Comparison of ENCODE assay signal across 8 cellular contexts in genomic region chr19:45468803-45469131, GRCh38. TPM values are rescaled to one million over a fixed set of nuclear protein-coding genes. Genes with fewer than 3 reads are reported as not detected.
DNase-seq lines count a peak whose midpoint lies in the region; ATAC-seq and TF ChIP-seq lines count a peak whose summit lies in the region.

No MANE protein-coding gene starts in this region.

- H3K9me3 Mint-ChIP-seq in activated CD4-positive, alpha-beta T cell treated with anti-CD3 and anti-CD28 coated beads for 36 hours (ENCODE audit: low read depth): no peaks in the 10 kb centered on the region
- no peaks in the 10 kb centered on the region for H3K9me3 Mint-ChIP-seq in stimulated activated naive CD8-positive, alpha-beta T cell treated with anti-CD3 and anti-CD28 coated beads, Interleukin-15, Interleukin-2, amounts not matched to agents 100 ng/mL and 50 ng/mL, for 24 hours

- peaks cover 5% of the 10 kb centered on the region for H3K4me1 ChIP-seq in iPS-18a (ENCODE audit: control insufficient read depth, low read depth, low read length)

- WGBS in adipose tissue, 3 donors: 0 to 1% (median 1%) methylated on average over 14 to 19 of the region's 19 CpGs

- peaks cover 29% of the 10 kb centered on the region for H3K4me1 Mint-ChIP-seq in activated CD4-positive, alpha-beta T cell treated with anti-CD3 and anti-CD28 coated beads for 36 hours
- peaks cover 48% of the 10 kb centered on the region for H3K4me1 Mint-ChIP-seq in stimulated activated naive CD8-positive, alpha-beta T cell treated with anti-CD3 and anti-CD28 coated beads, Interleukin-15, Interleukin-2, amounts not matched to agents 100 ng/mL and 50 ng/mL, for 24 hours (ENCODE audit: low read depth)

- CTCF ChIA-PET in activated CD4-positive, alpha-beta T cell treated with anti-CD3 and anti-CD28 coated beads for 36 hours (lab: Charles Lee): interaction anchor here (0.6 to 4.8 kb wide), 10 partner anchors 10 to 173 kb away, joined by 3 to 57 read pairs (median 4); no protein-coding TSS in a partner anchor

- intact Hi-C loops in activated CD4-positive, alpha-beta T cell treated with anti-CD3 and anti-CD28 coated beads for 36 hours (cut with DNase I, micrococcal nuclease): loop anchor here (1.0 to 5.0 kb wide), 13 partner anchors 10 to 1644 kb away; partner anchors contain the start of genes BLOC1S3 (in 1 of the 2), CLPTM1 (in 1 of the 2), MARK4 (in 1 of the 2) and OPA3 (in 1 of the 2)

- H3K27me3 ChIP-seq in HL-60 (ENCODE audit: insufficient read depth, poor library complexity, severe bottlenecking) (no peaks in the 10 kb centered on the region), iPS-18a (ENCODE audit: control insufficient read depth, insufficient read depth, low read length) (peaks cover 62% of the 10 kb centered on the region)

- H3K4me3 Mint-ChIP-seq in activated CD4-positive, alpha-beta T cell treated with anti-CD3 and anti-CD28 coated beads for 36 hours: peak overlapping the region; percentile 78
- H3K4me3 Mint-ChIP-seq in stimulated activated naive CD8-positive, alpha-beta T cell treated with anti-CD3 and anti-CD28 coated beads, Interleukin-15, Interleukin-2, amounts not matched to agents 100 ng/mL and 50 ng/mL, for 24 hours: peak overlapping the region; percentile 88

- H3K27me3 Mint-ChIP-seq in activated CD4-positive, alpha-beta T cell treated with anti-CD3 and anti-CD28 coated beads for 36 hours: peaks cover 11% of the 10 kb centered on the region
- H3K27me3 Mint-ChIP-seq in stimulated activated naive CD8-positive, alpha-beta T cell treated with anti-CD3 and anti-CD28 coated beads, Interleukin-15, Interleukin-2, amounts not matched to agents 100 ng/mL and 50 ng/mL, for 24 hours: peaks cover 16% of the 10 kb centered on the region

- H3K9ac ChIP-seq in iPS-18a (ENCODE audit: low read length): peak overlapping the region; percentile 91

- peak overlapping the region; percentile 86 for H3K27ac Mint-ChIP-seq in activated CD4-positive, alpha-beta T cell treated with anti-CD3 and anti-CD28 coated beads for 36 hours
- peak overlapping the region; percentile 88 for H3K27ac Mint-ChIP-seq in stimulated activated naive CD8-positive, alpha-beta T cell treated with anti-CD3 and anti-CD28 coated beads, Interleukin-15, Interleukin-2, amounts not matched to agents 100 ng/mL and 50 ng/mL, for 24 hours

- POLR2A ChIA-PET in activated CD4-positive, alpha-beta T cell treated with anti-CD3 and anti-CD28 coated beads for 36 hours (lab: Charles Lee): interaction anchor here (0.6 to 3.3 kb wide), 5 partner anchors 10 to 173 kb away, joined by 3 to 26 read pairs (median 6); no protein-coding TSS in a partner anchor

- peak overlapping the region; percentile 97 for H3K27ac ChIP-seq in HL-60 (replicated peaks)
- H3K27ac ChIP-seq in adipose tissue (ENCODE audit: low read depth, low read length): peak overlapping the region; percentile 46
- H3K27ac ChIP-seq in iPS-18a (ENCODE audit: low read length): peak overlapping the region; percentile 72

- H3K4me3 ChIP-seq in HL-60 (replicated peaks; ENCODE audit: insufficient read depth, low read length): peak overlapping the region; percentile 52
- peak overlapping the region; percentile 95 for H3K4me3 ChIP-seq in iPS-18a (ENCODE audit: low read length)

- H3K9me3 ChIP-seq in iPS-18a (ENCODE audit: control insufficient read depth, low read depth, low read length): no peaks in the 10 kb centered on the region

- H3K36me3 Mint-ChIP-seq in activated CD4-positive, alpha-beta T cell treated with anti-CD3 and anti-CD28 coated beads for 36 hours (ENCODE audit: low read depth): peaks cover 25% of the 10 kb centered on the region
- H3K36me3 Mint-ChIP-seq in stimulated activated naive CD8-positive, alpha-beta T cell treated with anti-CD3 and anti-CD28 coated beads, Interleukin-15, Interleukin-2, amounts not matched to agents 100 ng/mL and 50 ng/mL, for 24 hours (ENCODE audit: low read depth): peaks cover 15% of the 10 kb centered on the region

- no peak for TF ChIP-seq CTCF in HL-60 (IDR thresholded peaks at IDR 0.05; ENCODE audit: insufficient read depth, low read length)

- no peak for DNase-seq in activated CD4-positive, alpha-beta T cell treated with anti-CD3 and anti-CD28 coated beads for 36 hours
- no peak for DNase-seq in activated CD4-positive, alpha-beta T cell treated with anti-CD3 and anti-CD28 coated beads, Interleukin-2, amount 50 U/mL, for 4 hours
- DNase-seq in HL-60 (ENCODE audit: low read depth in 1 of 2, low spot score in 1 of 2) (peak in 1 of 2 experiments; percentile 72), inferior parietal cortex (ENCODE audit: extremely low spot score) (no peak), NCI-H1105 (lab: John Stamatoyannopoulos, UW) (no peak)

- peak; percentile 62 for ATAC-seq in activated CD4-positive, alpha-beta T cell treated with anti-CD3 and anti-CD28 coated beads for 36 hours

- no peaks in the 10 kb centered on the region for H3K36me3 ChIP-seq in iPS-18a (ENCODE audit: control insufficient read depth, low read depth, low read length)

RNA-seq across cellular contexts. Expression of gene FOSB, which starts 1.0 kb away (rescaled TPM):
- total RNA-seq in activated CD4-positive, alpha-beta T cell treated with anti-CD3 and anti-CD28 coated beads for 36 hours: 1 to 10 TPM; 7.3 to 7.7 TPM
- 100 to 1,000 TPM in 2 of 3 donors, 10 to 100 TPM in 1; 11.9 to 650 (median 341) TPM for polyA plus RNA-seq in adipose tissue

RNA-seq across cellular contexts. Expression of gene RTN2, which starts 28.1 kb away (rescaled TPM):
- total RNA-seq in activated CD4-positive, alpha-beta T cell treated with anti-CD3 and anti-CD28 coated beads for 36 hours: 1 to 10 TPM; 2.0 to 3.2 TPM
- 1 to 10 TPM; 4.9 to 7.6 (median 6.4) TPM for polyA plus RNA-seq in adipose tissue

RNA-seq across cellular contexts. Expression of gene PPM1N, which starts 29.5 kb away (rescaled TPM):
- 1 to 10 TPM; 2.8 to 3.1 TPM for total RNA-seq in activated CD4-positive, alpha-beta T cell treated with anti-CD3 and anti-CD28 coated beads for 36 hours
- polyA plus RNA-seq in adipose tissue: 1 to 10 TPM in 1 of 3 donors, under 1 TPM in 2; 0.62 to 3.7 (median 0.71) TPM

RNA-seq across cellular contexts. Expression of gene VASP, which starts 38.5 kb away (rescaled TPM):
- total RNA-seq in activated CD4-positive, alpha-beta T cell treated with anti-CD3 and anti-CD28 coated beads for 36 hours: 100 to 1,000 TPM; 152 to 153 TPM
- polyA plus RNA-seq in adipose tissue: 10 to 100 TPM; 14.9 to 93.0 (median 78.0) TPM

RNA-seq across cellular contexts. Expression of gene ERCC1, which starts 45.0 kb away (rescaled TPM):
- 10 to 100 TPM; 58.1 to 71.8 TPM for total RNA-seq in activated CD4-positive, alpha-beta T cell treated with anti-CD3 and anti-CD28 coated beads for 36 hours
- polyA plus RNA-seq in adipose tissue: 10 to 100 TPM; 31.0 to 63.9 (median 59.5) TPM

Comparison
In these comparisons a context has a peak if more than half of its experiments do, and no peak if none do; other contexts are left out.
1. H3K27ac ChIP-seq: peak in every context shown above with its lines; median percentile 97 in HL-60; 72 in iPS-18a; 46 in adipose tissue.